In genomic region chr4:1870578-1871443, GRCh38 we compare ENCODE assay signal across 1 cellular context.
TF ChIP-seq lines count a peak whose summit lies in the region.

TSS of gene NSD2 (plus strand) at chr4:1871393. CDS start at chr4:1900655, 29,262 bp downstream.

TF ChIP-seq in HepG2, 621 proteins besides CTCF, POLR2A, EP300 and RAD21 (continued from another document and continues in another):
- TF ChIP-seq AKNA (CRISPR knock-in tag; IDR thresholded peaks at IDR 0.05; ENCODE audit: borderline replicate concordance) (0 out of 2 replicates have a peak, but pooled peaks have one; percentile 54), EEA1 (CRISPR knock-in tag; IDR thresholded peaks at IDR 0.05; ENCODE audit: borderline replicate concordance) (peak; percentile 87; the same call in 1 of the 2 replicates), ELF1 (CRISPR knock-in tag; IDR thresholded peaks at IDR 0.05) (no peak), CCAR2 (optimal IDR thresholded peaks at IDR 0.05; ENCODE audit: low read depth, low read length) (no peak), MAZ (IDR thresholded peaks at IDR 0.05; ENCODE audit: borderline replicate concordance, low read depth, low read length) (0 out of 2 replicates have a peak, but pooled peaks have one; percentile 17), MAZ (CRISPR knock-in tag; IDR thresholded peaks at IDR 0.05; ENCODE audit: low read depth) (peak; percentile 57), RNF219 (CRISPR knock-in tag; IDR thresholded peaks at IDR 0.05) (no peak), RORA (CRISPR knock-in tag; IDR thresholded peaks at IDR 0.05) (no peak), NKX3-1 (CRISPR knock-in tag; IDR thresholded peaks at IDR 0.05) (peak; percentile 82), ZNF333 (CRISPR knock-in tag; IDR thresholded peaks at IDR 0.05; ENCODE audit: borderline replicate concordance) (0 out of 2 replicates have a peak, but pooled peaks have one; percentile 25), SP140L (CRISPR knock-in tag; IDR thresholded peaks at IDR 0.05; ENCODE audit: borderline replicate concordance) (no peak), ETV6 (CRISPR knock-in tag; conservative IDR thresholded peaks at IDR 0.05) (peak; percentile 85; the same call in 1 of the 2 replicates), CEBPB (IDR thresholded peaks at IDR 0.05; ENCODE audit: borderline replicate concordance, low read depth, low read length) (no peak), SMC3 (IDR thresholded peaks at IDR 0.05; ENCODE audit: low read length) (no peak), MAFG (CRISPR knock-in tag; IDR thresholded peaks at IDR 0.05) (0 out of 2 replicates have a peak, but pooled peaks have one; percentile 61), SP5 (CRISPR knock-in tag; IDR thresholded peaks at IDR 0.05; ENCODE audit: borderline replicate concordance, low read depth) (no peak), ZNF839 (CRISPR knock-in tag; IDR thresholded peaks at IDR 0.05; ENCODE audit: borderline replicate concordance) (no peak), CREB1 (IDR thresholded peaks at IDR 0.05) (peak; percentile 99; the same call in 1 of the 2 replicates), CREB1 (CRISPR knock-in tag; IDR thresholded peaks at IDR 0.05) (no peak), SUZ12 (IDR thresholded peaks at IDR 0.05; ENCODE audit: low read depth, low read length) (no peak), ZNF597 (CRISPR knock-in tag; IDR thresholded peaks at IDR 0.05) (no peak), PBX2 (CRISPR knock-in tag; IDR thresholded peaks at IDR 0.05) (no peak), TCF12 (IDR thresholded peaks at IDR 0.05) (no peak), TCF12 (CRISPR knock-in tag; IDR thresholded peaks at IDR 0.05) (0 out of 2 replicates have a peak, but pooled peaks have one; percentile 42), CHD2 (IDR thresholded peaks at IDR 0.05; ENCODE audit: low read depth, low read length) (no peak), ZC3H4 (CRISPR knock-in tag; IDR thresholded peaks at IDR 0.05; ENCODE audit: borderline replicate concordance) (no peak), CEBPZ (IDR thresholded peaks at IDR 0.05; ENCODE audit: low read length) (no peak), ZNF674 (CRISPR knock-in tag; IDR thresholded peaks at IDR 0.05; ENCODE audit: low read depth) (0 out of 2 replicates have a peak, but pooled peaks have one; percentile 53), BRD4 (CRISPR knock-in tag; IDR thresholded peaks at IDR 0.05) (0 out of 2 replicates have a peak, but pooled peaks have one; percentile 67), NCOA5 (CRISPR knock-in tag; IDR thresholded peaks at IDR 0.05) (no peak), GABPB1 (CRISPR knock-in tag; IDR thresholded peaks at IDR 0.05) (peak; percentile 85), ATF2 (CRISPR knock-in tag; IDR thresholded peaks at IDR 0.05) (peak; percentile 59; the same call in 1 of the 2 replicates), ZNF564 (CRISPR knock-in tag; IDR thresholded peaks at IDR 0.05) (peak; percentile 86; the same call in 1 of the 2 replicates), ATAD3A (CRISPR knock-in tag; IDR thresholded peaks at IDR 0.05) (no peak), ETS1 (CRISPR knock-in tag; IDR thresholded peaks at IDR 0.05) (no peak), ZNF33B (CRISPR knock-in tag; IDR thresholded peaks at IDR 0.05) (0 out of 2 replicates have a peak, but pooled peaks have one; percentile 88), SIX1 (CRISPR knock-in tag; IDR thresholded peaks at IDR 0.05; ENCODE audit: borderline replicate concordance) (no peak), HMG20B (CRISPR knock-in tag; conservative IDR thresholded peaks at IDR 0.05) (no peak), KDM1A (CRISPR knock-in tag; IDR thresholded peaks at IDR 0.05) (no peak), ZNF24 (IDR thresholded peaks at IDR 0.05) (no peak), ZNF737 (CRISPR knock-in tag; IDR thresholded peaks at IDR 0.05; ENCODE audit: borderline replicate concordance) (no peak), MAF1 (CRISPR knock-in tag; IDR thresholded peaks at IDR 0.05; ENCODE audit: borderline replicate concordance) (no peak), ISL2 (CRISPR knock-in tag; IDR thresholded peaks at IDR 0.05) (peak; percentile 61), ZNF263 (CRISPR knock-in tag; IDR thresholded peaks at IDR 0.05) (peak; percentile 95), ZSCAN29 (CRISPR knock-in tag; conservative IDR thresholded peaks at IDR 0.05) (no peak), CHCHD3 (CRISPR knock-in tag; IDR thresholded peaks at IDR 0.05) (no peak), FOXM1 (CRISPR knock-in tag; IDR thresholded peaks at IDR 0.05) (no peak), ZNF747 (CRISPR knock-in tag; IDR thresholded peaks at IDR 0.05; ENCODE audit: borderline replicate concordance) (peak; percentile 81; the same call in 1 of the 2 replicates), MIXL1 (CRISPR knock-in tag; IDR thresholded peaks at IDR 0.05) (no peak), HOXA5 (CRISPR knock-in tag; IDR thresholded peaks at IDR 0.05) (peak; percentile 71; the same call in 1 of the 2 replicates), ZKSCAN5 (CRISPR knock-in tag; IDR thresholded peaks at IDR 0.05) (no peak), ZNF367 (CRISPR knock-in tag; IDR thresholded peaks at IDR 0.05; ENCODE audit: borderline replicate concordance) (peak; percentile 55; the same call in 1 of the 2 replicates), ZNF7 (CRISPR knock-in tag; IDR thresholded peaks at IDR 0.05) (no peak), ZSCAN20 (CRISPR knock-in tag; IDR thresholded peaks at IDR 0.05; ENCODE audit: borderline replicate concordance) (peak; percentile 77; the same call in 1 of the 2 replicates), HOXA9 (CRISPR knock-in tag; IDR thresholded peaks at IDR 0.05; ENCODE audit: borderline replicate concordance) (no peak)
